In the genomic region with DNA sequence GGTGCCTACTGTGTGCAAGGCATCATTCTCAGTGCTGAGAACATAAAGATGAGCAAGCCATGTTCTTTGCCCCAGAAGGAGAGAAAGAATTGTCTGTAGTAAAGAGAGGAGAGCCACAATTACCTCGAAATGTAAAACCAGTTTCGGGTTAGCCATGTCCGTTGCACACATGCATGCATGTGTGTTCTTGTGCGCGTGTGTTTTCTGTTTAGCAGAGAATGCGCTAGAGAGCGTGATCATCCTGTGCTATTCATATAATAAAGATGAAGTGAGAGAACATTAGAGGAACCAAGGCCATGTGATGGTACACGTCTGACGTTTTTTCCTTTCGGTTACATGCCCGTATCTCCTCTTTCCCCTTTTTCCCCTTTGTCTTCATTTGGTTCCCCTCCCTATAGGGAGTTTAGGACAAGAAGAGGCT, we compare ENCODE assay signal across 8 cellular contexts.
DNase-seq lines count a peak whose midpoint lies in the region; ATAC-seq and TF ChIP-seq lines count a peak whose summit lies in the region.

No MANE protein-coding gene starts in this region.

- TF ChIP-seq CTCF in right atrium auricular region (IDR thresholded peaks at IDR 0.05) (no peak), thyroid gland (IDR thresholded peaks at IDR 0.05) (no peak)

- ATAC-seq in GM21367 (IDR thresholded peaks at IDR 0.05; ENCODE audit: unreplicated experiment) (peak; percentile 34), HG03571 (IDR thresholded peaks at IDR 0.05; ENCODE audit: unreplicated experiment) (peak; percentile 32)

- WGBS in thyroid gland, 2 donors = 76 to 92% methylated on average over 11 of the region's 11 CpGs

- H3K9me3 ChIP-seq in right atrium auricular region (no peaks in the 10 kb centered on the region), thyroid gland (no peaks in the 10 kb centered on the region)

- no peak for DNase-seq in right atrium auricular region (ENCODE audit: low spot score)
- no peak for DNase-seq in NCI-H1105 treated with DMSO at 0.1 percent for 48 hours (lab: John Stamatoyannopoulos, UW)
- DNase-seq in thyroid gland = no peak
- no peak for DNase-seq in activated CD8-positive, alpha-beta memory T cell treated with anti-CD3 and anti-CD28 coated beads, Interleukin-2, amount 50 U/mL, for 48 hours
- no peak for DNase-seq in NCI-H82 treated with DMSO at 0.1 percent for 48 hours (lab: John Stamatoyannopoulos, UW; ENCODE audit: unreplicated experiment)

- intact Hi-C loops in thyroid gland (cut with DNase I) = no loop called here

- H3K36me3 ChIP-seq in right atrium auricular region (no peaks in the 10 kb centered on the region), thyroid gland (no peaks in the 10 kb centered on the region)

- H3K4me3 ChIP-seq in GM08714 (ENCODE audit: low read length) (peak overlapping the region; percentile 37; the same call in 1 of the 2 replicates), right atrium auricular region (no peak overlapping the region), thyroid gland (replicated peaks in 1 of 3) (no peak overlapping the region)

- H3K27me3 ChIP-seq in right atrium auricular region = no peaks in the 10 kb centered on the region
- H3K27me3 ChIP-seq in thyroid gland = no peaks in the 10 kb centered on the region

- no peak for TF ChIP-seq POLR2A in thyroid gland (IDR thresholded peaks at IDR 0.05)

- peaks cover 0 to 69% of the 10 kb centered on the region in 2 donors for H3K4me1 ChIP-seq in right atrium auricular region
- no peaks in the 10 kb centered on the region for H3K4me1 ChIP-seq in thyroid gland

- peak overlapping the region; percentile 2 to 38 for H3K27ac ChIP-seq in right atrium auricular region
- H3K27ac ChIP-seq in thyroid gland = no peak overlapping the region

Comparison
In these comparisons a context has a peak if more than half of its experiments do, and no peak if none do; other contexts are left out.
1. H3K27ac ChIP-seq: peak in right atrium auricular region (2 of 2); none in thyroid gland (0 of 3).